16 cellular contexts compared by ENCODE assay signal in genomic region chr5:9198399-9198798, GRCh38.
A peak's percentile ranks its signal among the peaks of the same experiment; 100 is the strongest.
DNase-seq lines count a peak whose midpoint lies in the region; ATAC-seq and TF ChIP-seq lines count a peak whose summit lies in the region.
"Had no signal": no experiment of that assay in that cellular context is flagged by ENCODE, and none has a peak within 500 bp of the region (broad histone marks: within the 10 kb centered on the region; RNA-seq: fewer than 3 reads in every experiment).

No MANE protein-coding gene starts in this region.

- H3K14ac ChIP-seq in mesenchymal stem cell (ENCODE audit: low read length in 2 of 2): no peak overlapping the region

- ATAC-seq in omental fat pad (ENCODE audit: low FRiP score): no peak
- ATAC-seq: activated CD8-positive, alpha-beta T cell treated with anti-CD3 and anti-CD28 coated beads, Interleukin-2, amount 10 ng/mL, durations not matched to agents 7 days and 5 days had no signal

- H4K91ac ChIP-seq in mesenchymal stem cell (ENCODE audit: low read length): no peak overlapping the region

- no peak overlapping the region for H4K8ac ChIP-seq in mesenchymal stem cell (ENCODE audit: low read length)

- H2BK15ac ChIP-seq in mesenchymal stem cell (ENCODE audit: low read depth, poor library complexity, severe bottlenecking): no peak overlapping the region

- no peak overlapping the region for H2AFZ ChIP-seq in mesenchymal stem cell (ENCODE audit: low read depth, low read length)

- peaks cover 0 to 9% of the 10 kb centered on the region in 2 experiments for H3K36me3 ChIP-seq in mesenchymal stem cell (ENCODE audit: control insufficient read depth in 1 of 2, insufficient read depth in 2 of 2, low read depth in 1 of 2, low read length in 2 of 2)

- no peak overlapping the region for H2AK5ac ChIP-seq in mesenchymal stem cell (ENCODE audit: low read length, severe bottlenecking)

- peaks cover 9% of the 10 kb centered on the region for H3K4me1 ChIP-seq in mesenchymal stem cell (ENCODE audit: control insufficient read depth, insufficient read depth, low read depth, low read length)

- no peak overlapping the region for H2BK5ac ChIP-seq in mesenchymal stem cell (ENCODE audit: low read depth, low read length, poor library complexity, severe bottlenecking)

- no peak for TF ChIP-seq CTCF in cardiac fibroblast (IDR thresholded peaks at IDR 0.05; ENCODE audit: low read depth, low read length)
- no peak for TF ChIP-seq CTCF in omental fat pad (IDR thresholded peaks at IDR 0.05)

- H3K27ac ChIP-seq in mesenchymal stem cell (ENCODE audit: low read length, poor library complexity, severe bottlenecking): no peak overlapping the region
- H3K27ac ChIP-seq: VCaP had no signal

- H3K4me3 ChIP-seq in cardiac fibroblast (replicated peaks in 1 of 2; ENCODE audit: low read depth in 2 of 2, low read length in 2 of 2) (no peak overlapping the region), mesenchymal stem cell (ENCODE audit: insufficient read depth in 1 of 2, low read depth in 1 of 2, low read length in 2 of 2) (no peak overlapping the region)

- H3K4me2 ChIP-seq in mesenchymal stem cell (ENCODE audit: low read length, poor library complexity, severe bottlenecking): no peak overlapping the region

- H3K9me3 ChIP-seq in mesenchymal stem cell (ENCODE audit: control insufficient read depth, low read length): no peaks in the 10 kb centered on the region

- no peak overlapping the region for H3K9ac ChIP-seq in mesenchymal stem cell (ENCODE audit: low read length)

- 75% methylated on average over 3 of the region's 3 CpGs for WGBS in mesenchymal stem cell

- H2BK120ac ChIP-seq in mesenchymal stem cell (ENCODE audit: low read depth, low read length): no peak overlapping the region

- DNase-seq in EH (ENCODE audit: low read depth): peak; percentile 63
- peak; percentile 56 for DNase-seq in M059J (ENCODE audit: low read depth)
- DNase-seq in cardiac fibroblast (ENCODE audit: low read depth in 2 of 2): peak; percentile 31 to 39
- peak; percentile 44 for DNase-seq in mesenchymal stem cell
- no peak for DNase-seq in stimulated activated CD4-positive, alpha-beta T cell treated with anti-CD3 and anti-CD28 coated beads, Interleukin-4, amount 100 ng/mL, for 24 hours
- no peak for DNase-seq in omental fat pad (ENCODE audit: low spot score)
- DNase-seq in NCI-H2196 treated with DMSO at 0.1 percent for 48 hours (lab: John Stamatoyannopoulos, UW; ENCODE audit: unreplicated experiment): no peak
- DNase-seq in NCI-H146 treated with DMSO at 0.1 percent for 48 hours (lab: John Stamatoyannopoulos, UW; ENCODE audit: unreplicated experiment): no peak
- DNase-seq: activated CD8-positive, alpha-beta T cell treated with anti-CD3 and anti-CD28 coated beads, Interleukin-2, amount 10 ng/mL, durations not matched to agents 7 days and 5 days; Calu3; GF-D8; glutamatergic neuron; islet precursor cell; NCI-H1092; NCI-H2171 had no signal

- peaks cover 8% of the 10 kb centered on the region for H3K79me1 ChIP-seq in mesenchymal stem cell (replicated peaks; ENCODE audit: low read length, poor library complexity, severe bottlenecking)

- no peak overlapping the region for H3K23ac ChIP-seq in mesenchymal stem cell (ENCODE audit: low read length in 2 of 2)

- no peak overlapping the region for H3K18ac ChIP-seq in mesenchymal stem cell (ENCODE audit: low read depth in 1 of 2, low read length in 2 of 2)

- no peak overlapping the region for H3K4ac ChIP-seq in mesenchymal stem cell (ENCODE audit: low read depth in 1 of 2, low read length in 2 of 2)

- no peak overlapping the region for H2BK12ac ChIP-seq in mesenchymal stem cell (ENCODE audit: low read length in 2 of 2)

- H3K27me3 ChIP-seq in mesenchymal stem cell (ENCODE audit: control insufficient read depth in 1 of 2, insufficient read depth in 1 of 2, low read length in 2 of 2): no peaks in the 10 kb centered on the region

Comparison
In these comparisons a context has a peak if more than half of its experiments do, and no peak if none do; other contexts are left out.
1. DNase-seq: peak in EH (single experiment), M059J (single experiment), cardiac fibroblast (2 of 2) and mesenchymal stem cell (single experiment); none in stimulated activated CD4-positive, alpha-beta T cell treated with anti-CD3 and anti-CD28 coated beads, Interleukin-4, amount 100 ng/mL, for 24 hours (single experiment), omental fat pad (single experiment), NCI-H2196 treated with DMSO at 0.1 percent for 48 hours (single experiment) and NCI-H146 treated with DMSO at 0.1 percent for 48 hours (single experiment).